ENCODE assay signal across 1 cellular context in genomic region chrX:136057567-136057966, GRCh38.
A peak's percentile ranks its signal among the peaks of the same experiment; 100 is the strongest.
TF ChIP-seq lines count a peak whose summit lies in the region.

No MANE protein-coding gene starts in this region.

TF ChIP-seq in HEK293, 187 proteins besides CTCF, POLR2A, EP300 and RAD21 (continued from another document and continues in another):
- no peak for TF ChIP-seq ZNF23 (tag by site-specific recombination; IDR thresholded peaks at IDR 0.05; ENCODE audit: borderline replicate concordance)
- peak; percentile 75; the same call in 1 of the 2 replicates for TF ChIP-seq ZSCAN30 (tag by site-specific recombination; IDR thresholded peaks at IDR 0.05)
- peak; percentile 93 for TF ChIP-seq BCL11B (tag by site-specific recombination; IDR thresholded peaks at IDR 0.05; ENCODE audit: low read depth)
- TF ChIP-seq ZBTB26 (tag by site-specific recombination; optimal IDR thresholded peaks at IDR 0.05), result no peak
- TF ChIP-seq ZNF624 (tag by site-specific recombination; IDR thresholded peaks at IDR 0.05), result no peak
- no peak for TF ChIP-seq ZNF223 (tag by site-specific recombination; IDR thresholded peaks at IDR 0.05)
- no peak for TF ChIP-seq GLIS2 (tag by site-specific recombination; IDR thresholded peaks at IDR 0.05)
- TF ChIP-seq ZNF473 (tag by site-specific recombination; IDR thresholded peaks at IDR 0.05), result no peak
- TF ChIP-seq ZNF112 (tag by site-specific recombination; IDR thresholded peaks at IDR 0.05), result no peak
- TF ChIP-seq BCL6B (tag by site-specific recombination; IDR thresholded peaks at IDR 0.05), result peak; percentile 87
- no peak for TF ChIP-seq KLF16 (tag by site-specific recombination; IDR thresholded peaks at IDR 0.05)
- no peak for TF ChIP-seq ZNF19 (tag by site-specific recombination; IDR thresholded peaks at IDR 0.05; ENCODE audit: low read depth)
- no peak for TF ChIP-seq ZNF280D (tag by site-specific recombination; IDR thresholded peaks at IDR 0.05)
- TF ChIP-seq ZNF146 (tag by site-specific recombination; IDR thresholded peaks at IDR 0.05), result peak; percentile 69
- TF ChIP-seq ZNF133 (tag by site-specific recombination; IDR thresholded peaks at IDR 0.05), result no peak
- 0 out of 2 replicates have a peak, but pooled peaks have one; percentile 16 for TF ChIP-seq ZFP37 (tag by site-specific recombination; IDR thresholded peaks at IDR 0.05)
- TF ChIP-seq ZNF514 (tag by site-specific recombination; IDR thresholded peaks at IDR 0.05), result no peak
- TF ChIP-seq ZSCAN4 (tag by site-specific recombination; IDR thresholded peaks at IDR 0.05), result peak; percentile 62; the same call in 1 of the 2 replicates
- no peak for TF ChIP-seq TRIM28 (IDR thresholded peaks at IDR 0.05; ENCODE audit: borderline replicate concordance, low read length)
- TF ChIP-seq ZNF398 (tag by site-specific recombination; IDR thresholded peaks at IDR 0.05), result peak; percentile 54
- TF ChIP-seq ELK4 (IDR thresholded peaks at IDR 0.05; ENCODE audit: borderline replicate concordance, low read depth, low read length), result no peak
- TF ChIP-seq MEIS1 (CRISPR knock-in tag; IDR thresholded peaks at IDR 0.05; ENCODE audit: borderline replicate concordance), result no peak
- no peak for TF ChIP-seq ZNF138 (tag by site-specific recombination; IDR thresholded peaks at IDR 0.05; ENCODE audit: borderline replicate concordance)
- no peak for TF ChIP-seq ZNF777 (tag by site-specific recombination; IDR thresholded peaks at IDR 0.05; ENCODE audit: borderline replicate concordance)
- peak; percentile 92 for TF ChIP-seq ZNF488 (tag by site-specific recombination; IDR thresholded peaks at IDR 0.05)
- TF ChIP-seq ZNF707 (tag by site-specific recombination; IDR thresholded peaks at IDR 0.05), result no peak
- no peak for TF ChIP-seq ZNF140 (tag by site-specific recombination; IDR thresholded peaks at IDR 0.05)
- peak; percentile 32; the same call in 1 of the 2 replicates for TF ChIP-seq ZNF239 (tag by site-specific recombination; IDR thresholded peaks at IDR 0.05)
- TF ChIP-seq SETDB1 (IDR thresholded peaks at IDR 0.05; ENCODE audit: insufficient read length, low read length), result no peak
- TF ChIP-seq ATF2 (tag by site-specific recombination; IDR thresholded peaks at IDR 0.05; ENCODE audit: low read depth), result peak; percentile 97
- peak; percentile 92 for TF ChIP-seq ZNF391 (tag by site-specific recombination; IDR thresholded peaks at IDR 0.05; ENCODE audit: borderline replicate concordance, low read depth)
- TF ChIP-seq ZNF561 (tag by site-specific recombination; IDR thresholded peaks at IDR 0.05; ENCODE audit: borderline replicate concordance), result peak; percentile 80; the same call in 1 of the 2 replicates
- TF ChIP-seq ZNF302 (tag by site-specific recombination; IDR thresholded peaks at IDR 0.05; ENCODE audit: low read depth), result no peak
- TF ChIP-seq ZNF560 (tag by site-specific recombination; IDR thresholded peaks at IDR 0.05; ENCODE audit: borderline replicate concordance), result no peak
- no peak for TF ChIP-seq ZFHX2 (tag by site-specific recombination; conservative IDR thresholded peaks at IDR 0.05)
- TF ChIP-seq ZNF585B (tag by site-specific recombination; IDR thresholded peaks at IDR 0.05), result no peak
- peak; percentile 98 for TF ChIP-seq ZEB2 (tag by site-specific recombination; IDR thresholded peaks at IDR 0.05)
- TF ChIP-seq ZNF324 (tag by site-specific recombination; IDR thresholded peaks at IDR 0.05), result peak; percentile 53; the same call in 1 of the 2 replicates
- TF ChIP-seq ZNF16 (tag by site-specific recombination; IDR thresholded peaks at IDR 0.05; ENCODE audit: low read depth), result no peak
- TF ChIP-seq ZNF354C (tag by site-specific recombination; IDR thresholded peaks at IDR 0.05; ENCODE audit: borderline replicate concordance, low read depth), result no peak
- TF ChIP-seq ZNF184 (tag by site-specific recombination; IDR thresholded peaks at IDR 0.05), result no peak
- TF ChIP-seq ZNF174 (tag by site-specific recombination; IDR thresholded peaks at IDR 0.05), result no peak
- TF ChIP-seq GLI2 (tag by site-specific recombination; IDR thresholded peaks at IDR 0.05; ENCODE audit: borderline replicate concordance, low read depth), result peak; percentile 99
- no peak for TF ChIP-seq SALL2 (tag by site-specific recombination; IDR thresholded peaks at IDR 0.05; ENCODE audit: borderline replicate concordance)
- TF ChIP-seq ZSCAN5A (tag by site-specific recombination; IDR thresholded peaks at IDR 0.05), result no peak
- peak; percentile 91 for TF ChIP-seq INSM2 (tag by site-specific recombination; IDR thresholded peaks at IDR 0.05)
- TF ChIP-seq ZBTB1 (tag by site-specific recombination; IDR thresholded peaks at IDR 0.05), result peak; percentile 84
- TF ChIP-seq ZNF626 (tag by site-specific recombination; IDR thresholded peaks at IDR 0.05), result no peak
- TF ChIP-seq ZNF48 (tag by site-specific recombination; IDR thresholded peaks at IDR 0.05), result no peak
- TF ChIP-seq SP7 (tag by site-specific recombination; IDR thresholded peaks at IDR 0.05), result peak; percentile 92
- TF ChIP-seq ZNF248 (tag by site-specific recombination; IDR thresholded peaks at IDR 0.05), result no peak
